In the genomic region with DNA sequence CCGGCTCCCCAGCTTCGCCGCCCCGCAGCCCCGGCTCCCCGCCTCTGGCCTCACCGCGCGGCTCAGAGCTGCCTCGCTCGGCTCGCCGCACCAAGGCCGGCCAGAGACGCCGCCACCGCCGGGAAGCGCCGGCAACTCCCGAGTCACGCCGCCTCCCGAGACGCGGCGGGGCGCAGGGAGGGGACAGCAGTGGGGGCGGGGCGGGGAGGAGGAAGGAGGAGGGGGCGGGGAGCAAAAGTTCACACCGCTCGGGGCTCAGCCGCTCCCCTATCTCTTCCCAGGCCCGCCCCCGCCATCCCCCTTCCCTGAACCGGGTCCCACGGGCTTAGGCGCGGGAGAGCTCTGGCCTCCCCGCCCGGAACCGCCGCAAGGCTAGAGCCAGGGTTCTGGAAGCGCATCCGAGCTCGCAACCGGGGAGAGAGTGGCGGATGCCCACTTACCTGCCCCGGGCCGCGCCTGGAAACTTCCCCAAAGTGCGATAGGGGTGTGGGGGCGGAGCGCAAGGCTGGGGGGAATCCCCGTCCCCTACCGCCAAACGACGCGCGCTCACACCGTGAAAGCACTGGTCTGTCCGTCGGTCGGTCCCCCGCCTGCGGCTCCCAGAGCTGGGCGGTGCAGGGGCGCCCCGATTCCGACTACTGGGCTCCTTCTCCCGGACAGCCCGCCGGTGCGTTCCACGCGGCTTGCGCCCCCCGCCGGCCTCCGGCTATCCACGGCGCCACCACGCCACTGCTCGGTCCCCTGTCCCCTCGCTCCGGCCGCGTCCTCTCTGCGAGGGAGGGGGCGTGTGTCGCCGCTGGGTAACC, we compare ENCODE assay signal across 8 cellular contexts. TPM values are rescaled to one million over a fixed set of nuclear protein-coding genes. Genes with fewer than 3 reads are reported as not detected.
DNase-seq lines count a peak whose midpoint lies in the region; ATAC-seq and TF ChIP-seq lines count a peak whose summit lies in the region.

No MANE protein-coding gene starts in this region.

- peak in 1 of 7 experiments; percentile 14 for TF ChIP-seq CTCF in body of pancreas (IDR thresholded peaks at IDR 0.05)

- H3K27me3 ChIP-seq in MG63 (no peaks in the 10 kb centered on the region), body of pancreas (peaks cover 0 to 5% of the 10 kb centered on the region in 2 donors)

- H3K9me3 ChIP-seq in MG63 (no peaks in the 10 kb centered on the region), body of pancreas (peaks cover 0 to 5% (median 0%) of the 10 kb centered on the region in 3 donors)

- intact Hi-C loops in body of pancreas (cut with DNase I) = no loop called here

- peak; percentile 41 for ATAC-seq in body of pancreas

- DNase-seq in activated T-cell treated with anti-CD3 and anti-CD28 coated beads for 1 hour (ENCODE audit: low read depth) (peak; percentile 2), activated T-cell treated with anti-CD3 and anti-CD28 coated beads for 4 hours (no peak), MG63 (peak; percentile 59), body of pancreas (peak; percentile 46 to 58 (median 50)), iPS-NIHi11 (ENCODE audit: low spot score) (peak; percentile 85), NOMO-1 (lab: John Stamatoyannopoulos, UW; ENCODE audit: unreplicated experiment in 2 of 2) (no peak)
- no peak for DNase-seq in effector CD4-positive, alpha-beta T cell

- peak; percentile 17 to 65 (median 63) for TF ChIP-seq POLR2A in body of pancreas (IDR thresholded peaks at IDR 0.05)

- WGBS in body of pancreas, 2 donors = 0 to 1% methylated on average over 3 to 49 of the region's 93 CpGs

- H3K4me1 ChIP-seq in body of pancreas = peaks cover 55% of the 10 kb centered on the region

- H3K4me3 ChIP-seq in MG63 (peak overlapping the region; percentile 77), body of pancreas (peak overlapping the region; percentile 6 to 21), skin epidermis (peak overlapping the region; percentile 50 to 70 (median 60))

- H3K36me3 ChIP-seq in MG63 (no peaks in the 10 kb centered on the region; the same call in 1 of the 2 replicates), body of pancreas (replicated peaks in 1 of 2; ENCODE audit: insufficient read depth in 1 of 2, low read depth in 2 of 2) (no peaks in the 10 kb centered on the region)

- H3K27ac ChIP-seq in body of pancreas (peak overlapping the region; percentile 53 to 90 (median 86)), skin epidermis (peak overlapping the region; percentile 55 to 92 (median 81))

RNA-seq across cellular contexts. Expression of a gene that starts 0.9 kb away (rescaled TPM):
- total RNA-seq in MG63 (2014; rRNA removed; shearing (Covaris generic); ENCODE audit: low replicate concordance) = 6.1 and 9.8 TPM in 2 replicates
- 10 to 100 TPM; 18.5 to 21.5 TPM for total RNA-seq in body of pancreas

Comparison
In these comparisons a context has a peak if more than half of its experiments do, and no peak if none do; other contexts are left out.
1. DNase-seq: peak in activated T-cell treated with anti-CD3 and anti-CD28 coated beads for 1 hour (single experiment), MG63 (single experiment), body of pancreas (4 of 4) and iPS-NIHi11 (single experiment); none in activated T-cell treated with anti-CD3 and anti-CD28 coated beads for 4 hours (single experiment), NOMO-1 (0 of 2) and effector CD4-positive, alpha-beta T cell (single experiment).
2. H3K4me3 ChIP-seq: peak in every context shown above with its lines; median percentile 77 in MG63; 60 in skin epidermis; 14 in body of pancreas.